Comparison of ENCODE assay signal across 16 cellular contexts in the genomic region with DNA sequence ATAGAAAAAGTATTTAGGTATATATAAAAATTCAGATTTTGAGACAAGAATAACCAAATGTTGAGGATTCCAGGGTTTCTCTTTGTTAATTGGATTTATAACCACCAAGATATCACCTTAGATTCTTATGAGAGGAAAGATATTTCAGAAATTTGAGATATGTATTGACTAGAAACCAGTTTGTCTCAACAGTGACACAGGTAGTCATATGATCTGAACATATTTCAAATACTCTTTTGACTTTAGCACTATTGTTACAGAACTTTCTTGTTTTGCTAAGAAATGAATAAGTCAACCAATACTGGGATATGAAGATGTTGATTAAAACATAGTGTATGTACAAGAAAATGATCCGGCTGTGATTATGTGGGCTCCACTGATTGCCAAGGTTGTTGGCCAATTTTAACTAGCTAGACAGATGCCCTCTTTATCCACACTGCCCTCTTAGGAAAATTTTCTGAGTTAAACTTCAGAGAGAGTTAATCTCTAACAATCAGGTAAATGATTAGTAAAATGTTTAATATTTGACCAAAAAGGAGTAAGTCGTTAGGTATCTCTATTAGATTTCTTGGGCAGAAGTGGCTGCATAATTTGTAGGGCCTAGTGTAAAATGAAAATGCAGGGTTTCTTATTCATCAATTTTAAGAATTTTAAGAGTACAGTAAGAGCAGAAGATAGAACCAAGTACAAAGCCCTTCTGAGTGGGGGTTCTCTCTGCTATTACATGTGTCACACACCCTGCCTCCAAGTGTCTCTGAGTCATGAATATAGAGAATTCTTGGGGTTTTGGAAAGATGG.
DNase-seq lines count a peak whose midpoint lies in the region; ATAC-seq lines count a peak whose summit lies in the region.
"Had no signal": no experiment of that assay in that cellular context is flagged by ENCODE, and none has a peak within 500 bp of the region (broad histone marks: within the 10 kb centered on the region; RNA-seq: fewer than 3 reads in every experiment).

No MANE protein-coding gene starts in this region.

- no peaks in the 10 kb centered on the region for H3K9me3 Mint-ChIP-seq in activated CD4-positive, alpha-beta memory T cell treated with anti-CD3 and anti-CD28 coated beads, Interleukin-2, amount 10 ng/mL, durations not matched to agents 7 days and 5 days
- H3K9me3 Mint-ChIP-seq: activated B cell treated with CpG ODN at 0.5 μM for 24 hours; activated naive CD4-positive, alpha-beta T cell treated with anti-CD3 and anti-CD28 coated beads, Interleukin-2, amount 10 ng/mL, durations not matched to agents 7 days and 5 days; stimulated activated naive CD8-positive, alpha-beta T cell treated with anti-CD3 and anti-CD28 coated beads, Interleukin-15, Interleukin-2, amounts not matched to agents 100 ng/mL and 50 ng/mL, for 24 hours; T-cell had no signal

- POLR2A ChIA-PET in activated CD4-positive, alpha-beta memory T cell treated with anti-CD3 and anti-CD28 coated beads, Interleukin-2, amount 10 ng/mL, durations not matched to agents 7 days and 5 days (lab: Charles Lee): no interaction called here

- DNase-seq in EH (ENCODE audit: low read depth) (peak; percentile 58), HT1080 (ENCODE audit: low read depth) (peak; percentile 17), left kidney (ENCODE audit: low read depth, low spot score) (peak; percentile 58), left cardiac atrium (no peak), NCI-H2196 treated with DMSO at 0.1 percent for 48 hours (lab: John Stamatoyannopoulos, UW; ENCODE audit: unreplicated experiment) (no peak)
- no peak for DNase-seq in activated CD4-positive, alpha-beta memory T cell treated with anti-CD3 and anti-CD28 coated beads, Interleukin-2, amount 10 ng/mL, durations not matched to agents 7 days and 5 days
- DNase-seq: activated B cell treated with CpG ODN at 0.5 μM for 24 hours; activated CD8-positive, alpha-beta memory T cell treated with anti-CD3 and anti-CD28 coated beads, Interleukin-2, amount 50 U/mL, for 4 hours; activated naive CD4-positive, alpha-beta T cell treated with anti-CD3 and anti-CD28 coated beads, Interleukin-2, amount 10 ng/mL, durations not matched to agents 7 days and 5 days; effector CD8-positive, alpha-beta T cell; NCI-H2081 treated with DMSO at 0.1 percent for 48 hours; NCI-H82; T-cell had no signal

- no peak overlapping the region for H3K4me3 Mint-ChIP-seq in activated CD4-positive, alpha-beta memory T cell treated with anti-CD3 and anti-CD28 coated beads, Interleukin-2, amount 10 ng/mL, durations not matched to agents 7 days and 5 days
- H3K4me3 Mint-ChIP-seq: activated B cell treated with CpG ODN at 0.5 μM for 24 hours; activated naive CD4-positive, alpha-beta T cell treated with anti-CD3 and anti-CD28 coated beads, Interleukin-2, amount 10 ng/mL, durations not matched to agents 7 days and 5 days; stimulated activated naive CD8-positive, alpha-beta T cell treated with anti-CD3 and anti-CD28 coated beads, Interleukin-15, Interleukin-2, amounts not matched to agents 100 ng/mL and 50 ng/mL, for 24 hours; T-cell had no signal

- ATAC-seq in GM21423 (IDR thresholded peaks at IDR 0.05; ENCODE audit: unreplicated experiment): peak; percentile 62
- no peak for ATAC-seq in HG02884 (IDR thresholded peaks at IDR 0.05; ENCODE audit: unreplicated experiment)
- no peak for ATAC-seq in left cardiac atrium
- ATAC-seq: T-cell had no signal

- H3K27me3 Mint-ChIP-seq in activated CD4-positive, alpha-beta memory T cell treated with anti-CD3 and anti-CD28 coated beads, Interleukin-2, amount 10 ng/mL, durations not matched to agents 7 days and 5 days: no peaks in the 10 kb centered on the region
- H3K27me3 Mint-ChIP-seq: activated B cell treated with CpG ODN at 0.5 μM for 24 hours; activated naive CD4-positive, alpha-beta T cell treated with anti-CD3 and anti-CD28 coated beads, Interleukin-2, amount 10 ng/mL, durations not matched to agents 7 days and 5 days; T-cell had no signal

- intact Hi-C loops in left cardiac atrium (cut with DNase I): no loop called here

- CTCF ChIA-PET in activated CD4-positive, alpha-beta memory T cell treated with anti-CD3 and anti-CD28 coated beads, Interleukin-2, amount 10 ng/mL, durations not matched to agents 7 days and 5 days (lab: Charles Lee): no interaction called here

- no peak overlapping the region for H3K27ac Mint-ChIP-seq in activated CD4-positive, alpha-beta memory T cell treated with anti-CD3 and anti-CD28 coated beads, Interleukin-2, amount 10 ng/mL, durations not matched to agents 7 days and 5 days
- H3K27ac Mint-ChIP-seq: activated B cell treated with CpG ODN at 0.5 μM for 24 hours; activated naive CD4-positive, alpha-beta T cell treated with anti-CD3 and anti-CD28 coated beads, Interleukin-2, amount 10 ng/mL, durations not matched to agents 7 days and 5 days; stimulated activated naive CD8-positive, alpha-beta T cell treated with anti-CD3 and anti-CD28 coated beads, Interleukin-15, Interleukin-2, amounts not matched to agents 100 ng/mL and 50 ng/mL, for 24 hours; T-cell had no signal

- H3K36me3 Mint-ChIP-seq in activated CD4-positive, alpha-beta memory T cell treated with anti-CD3 and anti-CD28 coated beads, Interleukin-2, amount 10 ng/mL, durations not matched to agents 7 days and 5 days (ENCODE audit: low read depth): no peaks in the 10 kb centered on the region
- H3K36me3 Mint-ChIP-seq: activated naive CD4-positive, alpha-beta T cell treated with anti-CD3 and anti-CD28 coated beads, Interleukin-2, amount 10 ng/mL, durations not matched to agents 7 days and 5 days; T-cell had no signal

- no peaks in the 10 kb centered on the region for H3K4me1 Mint-ChIP-seq in activated CD4-positive, alpha-beta memory T cell treated with anti-CD3 and anti-CD28 coated beads, Interleukin-2, amount 10 ng/mL, durations not matched to agents 7 days and 5 days
- H3K4me1 Mint-ChIP-seq: activated B cell treated with CpG ODN at 0.5 μM for 24 hours; activated naive CD4-positive, alpha-beta T cell treated with anti-CD3 and anti-CD28 coated beads, Interleukin-2, amount 10 ng/mL, durations not matched to agents 7 days and 5 days; T-cell had no signal

Comparison
In these comparisons a context has a peak if more than half of its experiments do, and no peak if none do; other contexts are left out.
1. DNase-seq: peak in EH (single experiment), HT1080 (single experiment) and left kidney (single experiment); none in activated CD4-positive, alpha-beta memory T cell treated with anti-CD3 and anti-CD28 coated beads, Interleukin-2, amount 10 ng/mL, durations not matched to agents 7 days and 5 days (single experiment), left cardiac atrium (single experiment) and NCI-H2196 treated with DMSO at 0.1 percent for 48 hours (single experiment).